Comparison of ENCODE assay signal across 9 cellular contexts in the genomic region with DNA sequence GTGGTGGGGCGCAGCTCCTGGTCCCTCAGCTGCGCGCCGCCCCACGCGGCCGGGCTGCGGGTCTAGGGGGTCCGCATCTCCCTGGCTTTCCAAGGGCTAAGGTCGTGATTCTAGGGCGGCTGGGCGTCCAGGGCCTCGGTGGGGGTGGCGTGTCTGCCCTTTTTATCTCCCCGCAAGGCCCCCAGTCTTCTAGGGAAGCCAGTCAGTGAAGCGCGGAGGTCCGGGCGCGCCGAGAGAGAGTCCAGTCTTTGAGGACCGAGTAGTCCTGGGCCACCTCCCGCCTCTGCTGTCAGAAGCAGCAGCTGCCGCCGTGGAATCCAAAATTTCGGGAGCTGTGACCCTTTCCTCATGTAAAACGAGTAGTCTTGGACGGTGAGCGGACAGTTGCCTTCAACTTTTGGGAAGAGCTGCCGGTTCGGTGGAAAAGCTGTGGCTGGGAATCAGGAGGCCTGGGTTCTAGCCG. TPM values are rescaled to one million over a fixed set of nuclear protein-coding genes. Genes with fewer than 3 reads are reported as not detected.
A peak's percentile ranks its signal among the peaks of the same experiment; 100 is the strongest.
DNase-seq lines count a peak whose midpoint lies in the region; ATAC-seq and TF ChIP-seq lines count a peak whose summit lies in the region.
"Not testable (repeated sequence)": the region's sequence is repeated elsewhere in the genome, so short reads cannot be mapped to it uniquely, and the experiment has no call there.
"Had no signal": no experiment of that assay in that cellular context is flagged by ENCODE, and none has a peak within 500 bp of the region (broad histone marks: within the 10 kb centered on the region; RNA-seq: fewer than 3 reads in every experiment).

No MANE protein-coding gene starts in this region.

- POLR2A ChIA-PET in activated CD4-positive, alpha-beta T cell treated with anti-CD3 and anti-CD28 coated beads for 36 hours (lab: Charles Lee), result interaction anchor here (0.6 to 1.5 kb wide), 5 partner anchors 40 to 278 kb away, joined by 3 to 9 read pairs (median 4); partner anchors contain the start of gene ZCCHC7

- peak overlapping the region; percentile 82 for H3K4me2 ChIP-seq in neuronal stem cell (ENCODE audit: insufficient read depth, low read length, poor library complexity, severe bottlenecking)

- H3K27ac Mint-ChIP-seq in activated CD4-positive, alpha-beta T cell treated with anti-CD3 and anti-CD28 coated beads for 36 hours, result peak overlapping the region; percentile 96

- not testable (repeated sequence) for H3K79me1 ChIP-seq in neuronal stem cell (ENCODE audit: low read depth, low read length)

- H3K9me3 Mint-ChIP-seq in activated CD4-positive, alpha-beta T cell treated with anti-CD3 and anti-CD28 coated beads for 36 hours (ENCODE audit: low read depth), result not testable (repeated sequence)

- WGBS in neuronal stem cell (ENCODE audit: extremely low coverage in 2 of 2, insufficient read length in 2 of 2, insufficient replicate concordance in 1 of 2), 2 donors, result no CpG with 5 or more reads among the region's 32 CpGs
- 1 to 15% methylated on average over 3 to 11 of the region's 32 CpGs for WGBS in upper lobe of left lung, 2 donors

- not testable (repeated sequence) for TF ChIP-seq CTCF in GM12865 (IDR thresholded peaks at IDR 0.05; ENCODE audit: insufficient read depth, low read depth, low read length, missing control alignments); upper lobe of left lung (IDR thresholded peaks at IDR 0.05)

- H3K9ac ChIP-seq in neuronal stem cell (ENCODE audit: low read depth, low read length, poor library complexity), result peak overlapping the region; percentile 95

- TF ChIP-seq EP300 in upper lobe of left lung (IDR thresholded peaks at IDR 0.05), result not testable (repeated sequence)

- H4K91ac ChIP-seq in neuronal stem cell (ENCODE audit: low read depth, low read length, poor library complexity), result peak overlapping the region; percentile 22

- peak overlapping the region; percentile 80 for H3K23ac ChIP-seq in neuronal stem cell (ENCODE audit: low read depth, low read length, poor library complexity)

- H3K4me1 ChIP-seq in neuronal stem cell (ENCODE audit: control insufficient read depth in 2 of 2, insufficient read depth in 1 of 2, low read depth in 1 of 2, low read length in 2 of 2), result not testable (repeated sequence)
- H3K4me1 ChIP-seq in upper lobe of left lung, result peaks cover 7 to 22% (median 11%) of the 10 kb centered on the region in 4 donors

- H3K18ac ChIP-seq in neuronal stem cell (ENCODE audit: low read length), result peak overlapping the region; percentile 96

- not testable (repeated sequence) for DNase-seq in GM12865 (ENCODE audit: low read depth); activated CD4-positive, alpha-beta T cell treated with anti-CD3 and anti-CD28 coated beads for 36 hours; neuronal stem cell (ENCODE audit: low spot score)
- DNase-seq in upper lobe of left lung, result peak in 1 of 2 donors; percentile 30

- not testable (repeated sequence) for H3K4ac ChIP-seq in neuronal stem cell (ENCODE audit: low read length)

- H4K8ac ChIP-seq in neuronal stem cell (ENCODE audit: low read depth, low read length), result not testable (repeated sequence)

- not testable (repeated sequence) for H3K27me3 Mint-ChIP-seq in activated CD4-positive, alpha-beta T cell treated with anti-CD3 and anti-CD28 coated beads for 36 hours

- H2BK120ac ChIP-seq in neuronal stem cell (ENCODE audit: low read depth, low read length), result not testable (repeated sequence)

- peaks cover 48% of the 10 kb centered on the region for H3K4me1 Mint-ChIP-seq in activated CD4-positive, alpha-beta T cell treated with anti-CD3 and anti-CD28 coated beads for 36 hours

- intact Hi-C loops in activated CD4-positive, alpha-beta T cell treated with anti-CD3 and anti-CD28 coated beads for 36 hours (cut with DNase I, micrococcal nuclease), result loop anchor here (5.0 kb wide), 2 partner anchors 107 to 222 kb away; no protein-coding TSS in a partner anchor

- H3K9me3 ChIP-seq in KOPT-K1 (ENCODE audit: insufficient read depth, low read length, poor library complexity, severe bottlenecking); neuronal stem cell (replicated peaks in 1 of 2; ENCODE audit: control insufficient read depth in 2 of 2, insufficient read depth in 1 of 2, low read depth in 1 of 2, low read length in 2 of 2); upper lobe of left lung: not testable (repeated sequence)

- not testable (repeated sequence) for H3K36me3 ChIP-seq in KOPT-K1 (ENCODE audit: insufficient read depth, low read length); upper lobe of left lung
- peaks cover 0 to 17% of the 10 kb centered on the region in 2 donors for H3K36me3 ChIP-seq in neuronal stem cell (replicated peaks in 1 of 2; ENCODE audit: control insufficient read depth in 2 of 2, insufficient read depth in 2 of 2, low read length in 2 of 2)

- H3K27ac ChIP-seq in KOPT-K1 (ENCODE audit: low read depth, low read length, poor library complexity, severe bottlenecking) (peak overlapping the region; percentile 78), cingulate gyrus (ENCODE audit: low read depth, low read length) (peak overlapping the region; percentile 39), upper lobe of left lung (peak overlapping the region; percentile 87 to 92 (median 89))
- not testable (repeated sequence) for H3K27ac ChIP-seq in neuronal stem cell (replicated peaks; ENCODE audit: low read length)

- peak in 1 of 4 donors; percentile 16 for TF ChIP-seq POLR2A in upper lobe of left lung (IDR thresholded peaks at IDR 0.05)

- ATAC-seq in HG02610 (IDR thresholded peaks at IDR 0.05; ENCODE audit: unreplicated experiment) (peak; percentile 14), upper lobe of left lung (ENCODE audit: low FRiP score in 2 of 2) (peak; percentile 58 to 75)
- ATAC-seq in activated CD4-positive, alpha-beta T cell treated with anti-CD3 and anti-CD28 coated beads for 36 hours, result peak; percentile 11

- peak overlapping the region; percentile 93 for H2AFZ ChIP-seq in neuronal stem cell (ENCODE audit: low read length)

- H3K4me3 ChIP-seq in GM12865 (ENCODE audit: low read depth, low read length) (peak overlapping the region; percentile 69), iPS-11a (ENCODE audit: low read depth, low read length) (peak overlapping the region; percentile 77), neuronal stem cell (ENCODE audit: low read length in 2 of 2) (peak overlapping the region; percentile 90 to 99), upper lobe of left lung (peak overlapping the region; percentile 86 to 95 (median 90))

- CTCF ChIA-PET in activated CD4-positive, alpha-beta T cell treated with anti-CD3 and anti-CD28 coated beads for 36 hours (lab: Charles Lee), result interaction anchor here (0.6 to 2.5 kb wide), 4 partner anchors 39 to 221 kb away, joined by 3 to 6 read pairs (median 4); partner anchors contain the start of gene ZCCHC7

- H3K14ac ChIP-seq in neuronal stem cell (ENCODE audit: low read length), result peak overlapping the region; percentile 49

- H2BK15ac ChIP-seq in neuronal stem cell (ENCODE audit: low read length), result not testable (repeated sequence)

- peaks cover 17% of the 10 kb centered on the region for H3K36me3 Mint-ChIP-seq in activated CD4-positive, alpha-beta T cell treated with anti-CD3 and anti-CD28 coated beads for 36 hours (ENCODE audit: low read depth)

- peak overlapping the region; percentile 88 for H2BK5ac ChIP-seq in neuronal stem cell (ENCODE audit: low read length)

- peak overlapping the region; percentile 10 for H2AK5ac ChIP-seq in neuronal stem cell (ENCODE audit: low read depth, low read length)

- H3K4me3 Mint-ChIP-seq in activated CD4-positive, alpha-beta T cell treated with anti-CD3 and anti-CD28 coated beads for 36 hours, result peak overlapping the region; percentile 94

- not testable (repeated sequence) for H3K27me3 ChIP-seq in neuronal stem cell (ENCODE audit: control insufficient read depth in 3 of 3, insufficient read depth in 3 of 3, low read depth in 1 of 3, low read length in 3 of 3); upper lobe of left lung

- peak overlapping the region; percentile 4 for H2BK12ac ChIP-seq in neuronal stem cell (ENCODE audit: low read length)

RNA-seq across cellular contexts. Expression of gene ZCCHC7, which starts 40.2 kb away (rescaled TPM):
- 10 to 100 TPM; 29.9 to 50.2 TPM for total RNA-seq in activated CD4-positive, alpha-beta T cell treated with anti-CD3 and anti-CD28 coated beads for 36 hours
- 34.8 TPM for polyA plus RNA-seq in neuronal stem cell (2013, experiment 1 of 2)
- 35.4 TPM for polyA plus RNA-seq in neuronal stem cell (2013, experiment 2 of 2)
- total RNA-seq in upper lobe of left lung, result 10 to 100 TPM; 11.1 to 44.0 (median 18.7) TPM

RNA-seq across cellular contexts. Expression of gene PAX5, which starts 46.1 kb away (rescaled TPM):
- under 1 TPM; 0.21 to 0.51 TPM for total RNA-seq in activated CD4-positive, alpha-beta T cell treated with anti-CD3 and anti-CD28 coated beads for 36 hours
- not detected for polyA plus RNA-seq in neuronal stem cell (2013, experiment 1 of 2)
- polyA plus RNA-seq in neuronal stem cell (2013, experiment 2 of 2), result under 0.01 TPM
- total RNA-seq in upper lobe of left lung, result under 1 TPM in 5 of 6 donors, not detected in 1; under 0.01 to 0.64 (median 0.43) TPM
- total RNA-seq: HT1080 had no signal

Comparison
In these comparisons a context has a peak if more than half of its experiments do, and no peak if none do; other contexts are left out.
1. ATAC-seq: peak in every context shown above with its lines; median percentile 66 in upper lobe of left lung; 14 in HG02610; 11 in activated CD4-positive, alpha-beta T cell treated with anti-CD3 and anti-CD28 coated beads for 36 hours.